In genomic region chr2:201999289-201999688, GRCh38 we compare ENCODE assay signal across 11 cellular contexts.
"Had no signal": no experiment of that assay in that cellular context is flagged by ENCODE, and none has a peak within 500 bp of the region (broad histone marks: within the 10 kb centered on the region; RNA-seq: fewer than 3 reads in every experiment).

No MANE protein-coding gene starts in this region.

- H3K4me3 ChIP-seq: cardiac muscle cell, coronary artery, lung, SJCRH30 had no signal

- H3K4me3 Mint-ChIP-seq: activated CD4-positive, alpha-beta memory T cell treated with anti-CD3 and anti-CD28 coated beads for 36 hours; naive B cell had no signal

- H3K9me3 Mint-ChIP-seq: activated CD4-positive, alpha-beta memory T cell treated with anti-CD3 and anti-CD28 coated beads for 36 hours; naive B cell had no signal

- DNase-seq: activated CD4-positive, alpha-beta memory T cell treated with anti-CD3 and anti-CD28 coated beads for 36 hours; activated CD4-positive, CD25-positive, alpha-beta regulatory T cell treated with anti-CD3 and anti-CD28 coated beads, Interleukin-2, amount 50 U/mL, for 72 hours; activated gamma-delta T cell treated with Interleukin-2 at 50 U/mL for 16 hours; activated T-cell treated with anti-CD3 and anti-CD28 coated beads, Interleukin-2, amount 50 U/mL, for 48 hours; effector memory CD4-positive, alpha-beta T cell; naive B cell; SJCRH30; SW 1271 had no signal

- H3K27me3 Mint-ChIP-seq: activated CD4-positive, alpha-beta memory T cell treated with anti-CD3 and anti-CD28 coated beads for 36 hours had no signal

- H3K36me3 Mint-ChIP-seq: activated CD4-positive, alpha-beta memory T cell treated with anti-CD3 and anti-CD28 coated beads for 36 hours; naive B cell had no signal

- H3K27ac Mint-ChIP-seq: activated CD4-positive, alpha-beta memory T cell treated with anti-CD3 and anti-CD28 coated beads for 36 hours; naive B cell had no signal
